1 cellular context compared by ENCODE assay signal in the genomic region with DNA sequence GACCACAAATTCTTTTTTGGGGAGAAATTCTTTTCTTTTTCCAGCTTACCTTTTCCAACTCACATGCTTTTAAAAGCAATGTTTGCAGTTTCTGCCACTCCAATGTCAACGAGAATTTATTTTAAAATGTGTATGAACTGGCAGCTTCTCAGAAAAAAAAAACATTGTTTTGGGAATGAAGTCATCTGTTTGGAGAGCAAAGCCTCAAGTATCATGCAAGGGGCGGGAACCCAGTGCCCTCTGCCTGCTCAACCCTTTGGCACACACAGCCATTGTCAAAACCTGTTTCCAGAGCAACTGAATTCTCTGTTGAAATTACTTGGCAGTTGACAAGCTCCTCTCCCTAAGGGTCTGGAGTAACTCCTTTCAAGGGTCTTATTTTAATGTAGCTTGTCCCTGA.
TF ChIP-seq lines count a peak whose summit lies in the region.

No MANE protein-coding gene starts in this region.

TF ChIP-seq in SK-N-SH, 30 proteins besides CTCF, POLR2A, EP300 and RAD21 (continued from another document):
- TF ChIP-seq, protein P1, sequence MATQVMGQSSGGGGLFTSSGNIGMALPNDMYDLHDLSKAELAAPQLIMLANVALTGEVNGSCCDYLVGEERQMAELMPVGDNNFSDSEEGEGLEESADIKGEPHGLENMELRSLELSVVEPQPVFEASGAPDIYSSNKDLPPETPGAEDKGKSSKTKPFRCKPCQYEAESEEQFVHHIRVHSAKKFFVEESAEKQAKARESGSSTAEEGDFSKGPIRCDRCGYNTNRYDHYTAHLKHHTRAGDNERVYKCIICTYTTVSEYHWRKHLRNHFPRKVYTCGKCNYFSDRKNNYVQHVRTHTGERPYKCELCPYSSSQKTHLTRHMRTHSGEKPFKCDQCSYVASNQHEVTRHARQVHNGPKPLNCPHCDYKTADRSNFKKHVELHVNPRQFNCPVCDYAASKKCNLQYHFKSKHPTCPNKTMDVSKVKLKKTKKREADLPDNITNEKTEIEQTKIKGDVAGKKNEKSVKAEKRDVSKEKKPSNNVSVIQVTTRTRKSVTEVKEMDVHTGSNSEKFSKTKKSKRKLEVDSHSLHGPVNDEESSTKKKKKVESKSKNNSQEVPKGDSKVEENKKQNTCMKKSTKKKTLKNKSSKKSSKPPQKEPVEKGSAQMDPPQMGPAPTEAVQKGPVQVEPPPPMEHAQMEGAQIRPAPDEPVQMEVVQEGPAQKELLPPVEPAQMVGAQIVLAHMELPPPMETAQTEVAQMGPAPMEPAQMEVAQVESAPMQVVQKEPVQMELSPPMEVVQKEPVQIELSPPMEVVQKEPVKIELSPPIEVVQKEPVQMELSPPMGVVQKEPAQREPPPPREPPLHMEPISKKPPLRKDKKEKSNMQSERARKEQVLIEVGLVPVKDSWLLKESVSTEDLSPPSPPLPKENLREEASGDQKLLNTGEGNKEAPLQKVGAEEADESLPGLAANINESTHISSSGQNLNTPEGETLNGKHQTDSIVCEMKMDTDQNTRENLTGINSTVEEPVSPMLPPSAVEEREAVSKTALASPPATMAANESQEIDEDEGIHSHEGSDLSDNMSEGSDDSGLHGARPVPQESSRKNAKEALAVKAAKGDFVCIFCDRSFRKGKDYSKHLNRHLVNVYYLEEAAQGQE (IDR thresholded peaks at IDR 0.05; ENCODE audit: low read depth, low read length) = no peak
- TF ChIP-seq MXI1 (IDR thresholded peaks at IDR 0.05; ENCODE audit: low read depth, low read length) (no peak), NRF1 (IDR thresholded peaks at IDR 0.05; ENCODE audit: low read depth, low read length) (no peak), SIN3A (IDR thresholded peaks at IDR 0.05; ENCODE audit: borderline replicate concordance, low read depth, low read length) (no peak), MEF2A (IDR thresholded peaks at IDR 0.05; ENCODE audit: borderline replicate concordance, low read depth) (no peak), TAF1 (IDR thresholded peaks at IDR 0.05; ENCODE audit: borderline replicate concordance, low read depth, low read length) (no peak), NFIC (IDR thresholded peaks at IDR 0.05; ENCODE audit: borderline replicate concordance) (peak; percentile 43; the same call in 1 of the 2 replicates)
- TF ChIP-seq, protein P2, sequence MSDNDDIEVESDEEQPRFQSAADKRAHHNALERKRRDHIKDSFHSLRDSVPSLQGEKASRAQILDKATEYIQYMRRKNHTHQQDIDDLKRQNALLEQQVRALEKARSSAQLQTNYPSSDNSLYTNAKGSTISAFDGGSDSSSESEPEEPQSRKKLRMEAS (IDR thresholded peaks at IDR 0.05; ENCODE audit: low read depth) = no peak
